In genomic region chr7:115034515-115034914, GRCh38 we compare ENCODE assay signal across 15 cellular contexts.
A peak's percentile ranks its signal among the peaks of the same experiment; 100 is the strongest.
DNase-seq lines count a peak whose midpoint lies in the region; ATAC-seq and TF ChIP-seq lines count a peak whose summit lies in the region.
"Had no signal": no experiment of that assay in that cellular context is flagged by ENCODE, and none has a peak within 500 bp of the region (broad histone marks: within the 10 kb centered on the region; RNA-seq: fewer than 3 reads in every experiment).

No MANE protein-coding gene starts in this region.

- H2AFZ ChIP-seq in DND-41 (ENCODE audit: low read depth, low read length): no peak overlapping the region

- peaks cover 4% of the 10 kb centered on the region for H3K4me1 ChIP-seq in DND-41 (ENCODE audit: insufficient read depth, low read length)
- H3K4me1 ChIP-seq: Caco-2 had no signal

- no peaks in the 10 kb centered on the region for H3K79me2 ChIP-seq in DND-41 (ENCODE audit: insufficient read depth, low read length)

- no peaks in the 10 kb centered on the region for H3K9me3 ChIP-seq in DND-41 (ENCODE audit: insufficient read depth, low read length, severe bottlenecking)
- H3K9me3 ChIP-seq: Caco-2 had no signal

- no peak overlapping the region for H3K4me3 ChIP-seq in DND-41 (ENCODE audit: low read depth in 1 of 2, low read length in 2 of 2)
- H3K4me3 ChIP-seq: GM12878 had no signal

- DNase-seq in COLO829 (ENCODE audit: low spot score) (peak; percentile 7), DND-41 (no peak), NCI-H69 (lab: John Stamatoyannopoulos, UW) (peak; percentile 26), MV-4-11 (lab: John Stamatoyannopoulos, UW) (no peak), GM13976 (ENCODE audit: low spot score) (no peak)
- no peak for DNase-seq in stimulated activated CD4-positive, alpha-beta T cell treated with anti-CD3 and anti-CD28 coated beads, Interleukin-12 subunit alpha, Interleukin-12 subunit beta, amount 100 ng/mL, for 4 hours
- DNase-seq: C1 segment of cervical spinal cord; Caco-2; CD4-positive, alpha-beta memory T cell; DMS153; EL; GDM1; H7; HCEC 1CT had no signal

- H3K27ac ChIP-seq in DND-41 (ENCODE audit: low read length): no peak overlapping the region

- no peak for TF ChIP-seq CTCF in DND-41 (IDR thresholded peaks at IDR 0.05; ENCODE audit: borderline replicate concordance, extremely low read depth, low read length, poor library complexity, severe bottlenecking)
- TF ChIP-seq CTCF in GM13976 (IDR thresholded peaks at IDR 0.05; ENCODE audit: borderline replicate concordance, control extremely low read depth, extremely low read depth, insufficient read depth, missing control alignments): no peak

- H3K9ac ChIP-seq in DND-41 (ENCODE audit: low read depth, low read length): no peak overlapping the region

- H3K4me2 ChIP-seq in DND-41 (ENCODE audit: insufficient read depth, low read length): no peak overlapping the region

- in situ Hi-C loops in GM13976 (cut with MboI; ENCODE audit: low sequenced_read_pairs, unreplicated experiment): no loop called here

- no peaks in the 10 kb centered on the region for H4K20me1 ChIP-seq in DND-41 (ENCODE audit: insufficient read depth, low read length)

- 0 out of 3 replicates have a peak, but pooled peaks have one; percentile 7 for ATAC-seq in DND-41 (ENCODE audit: insufficient read depth, low read depth)

- H3K36me3 ChIP-seq in DND-41 (ENCODE audit: insufficient read depth, low read length): no peaks in the 10 kb centered on the region

- H3K27me3 ChIP-seq in DND-41 (ENCODE audit: insufficient read depth, low read length, poor library complexity): no peaks in the 10 kb centered on the region

Comparison
In these comparisons a context has a peak if more than half of its experiments do, and no peak if none do; other contexts are left out.
1. DNase-seq: peak in COLO829 (single experiment) and NCI-H69 (single experiment); none in DND-41 (single experiment), stimulated activated CD4-positive, alpha-beta T cell treated with anti-CD3 and anti-CD28 coated beads, Interleukin-12 subunit alpha, Interleukin-12 subunit beta, amount 100 ng/mL, for 4 hours (single experiment), MV-4-11 (single experiment) and GM13976 (single experiment).